ENCODE assay signal across 7 cellular contexts in the genomic region with DNA sequence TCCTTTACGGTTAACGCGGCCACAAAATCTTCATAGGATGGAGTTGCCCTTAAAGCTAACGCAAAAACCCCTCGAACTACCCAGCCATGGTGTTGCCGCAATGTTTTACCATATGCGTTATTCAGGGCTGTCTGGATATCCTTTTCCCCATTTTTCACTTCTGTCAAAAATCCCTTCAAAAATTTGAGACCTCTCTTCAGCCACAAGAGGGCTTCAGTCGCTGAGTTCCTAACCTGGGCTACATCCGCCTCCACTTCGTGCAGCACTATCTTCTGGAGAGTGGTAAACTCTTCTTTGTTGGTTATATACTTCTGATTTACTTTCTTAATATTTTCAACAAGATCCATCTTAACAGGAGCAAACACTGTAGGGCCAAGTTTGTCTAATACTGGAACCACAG. TPM values are rescaled to one million over a fixed set of nuclear protein-coding genes. Genes with fewer than 3 reads are reported as not detected.
DNase-seq lines count a peak whose midpoint lies in the region; ATAC-seq, FAIRE-seq and TF ChIP-seq lines count a peak whose summit lies in the region.
"Not testable (repeated sequence)": the region's sequence is repeated elsewhere in the genome, so short reads cannot be mapped to it uniquely, and the experiment has no call there.

No MANE protein-coding gene starts in this region.

- not testable (repeated sequence) for H3K9me1 ChIP-seq in endothelial cell of umbilical vein (replicated peaks; ENCODE audit: control insufficient read depth, extremely low read depth, insufficient read depth, low read length)

- H3K4me3 ChIP-seq in GM06990 (replicated peaks; ENCODE audit: low read depth, low read length); adrenal gland; endothelial cell of umbilical vein (replicated peaks in 1 of 3; ENCODE audit: insufficient read depth in 1 of 3, low read depth in 1 of 3, low read length in 3 of 3); pancreas: not testable (repeated sequence)

- TF ChIP-seq CTCF in GM06990 (IDR thresholded peaks at IDR 0.05; ENCODE audit: insufficient read depth, low read length, poor library complexity, severe bottlenecking) (peak; percentile 11), LNCAP (IDR thresholded peaks at IDR 0.05) (peak; percentile 43; the same call in 1 of the 2 replicates), RWPE1 (conservative IDR thresholded peaks at IDR 0.05; ENCODE audit: low read depth) (peak; percentile 16; the same call in 1 of the 2 replicates), adrenal gland (IDR thresholded peaks at IDR 0.05) (peak in 4 of 6 experiments; percentile 17 to 38 (median 32)), endothelial cell of umbilical vein (IDR thresholded peaks at IDR 0.05; ENCODE audit: extremely low read depth in 1 of 2, insufficient read depth in 1 of 2, low read depth in 1 of 2, low read length in 2 of 2) (peak; percentile 7 to 29)
- not testable (repeated sequence) for TF ChIP-seq CTCF in pancreas (IDR thresholded peaks at IDR 0.05)

- H4K20me1 ChIP-seq in endothelial cell of umbilical vein (replicated peaks; ENCODE audit: control insufficient read depth, extremely low read depth, insufficient read depth, low read length), result not testable (repeated sequence)

- not testable (repeated sequence) for H3K4me2 ChIP-seq in endothelial cell of umbilical vein (ENCODE audit: insufficient read depth, low read length)

- not testable (repeated sequence) for H3K9ac ChIP-seq in endothelial cell of umbilical vein (replicated peaks; ENCODE audit: extremely low read depth, insufficient read depth, low read length)

- not testable (repeated sequence) for BruUV-seq in endothelial cell of umbilical vein (replicated peaks; lab: Mats Ljungman, UMichigan)

- dilution Hi-C loops in endothelial cell of umbilical vein (cut with MboI; ENCODE audit: extremely low pct_ligation_motif_present, low sequenced_read_pairs), result not testable (repeated sequence)

- not testable (repeated sequence) for H3K9me3 ChIP-seq in adrenal gland (replicated peaks in 1 of 3); endothelial cell of umbilical vein (replicated peaks; ENCODE audit: control insufficient read depth, insufficient read depth, low read length); pancreas

- not testable (repeated sequence) for H3K27me3 ChIP-seq in GM06990 (replicated peaks; ENCODE audit: control insufficient read depth, insufficient read depth, low read length); adrenal gland; endothelial cell of umbilical vein (ENCODE audit: control insufficient read depth in 2 of 2, insufficient read depth in 2 of 2, low read length in 2 of 2); pancreas

- DNase-seq in GM06990 (ENCODE audit: extremely low read depth, insufficient read length); RWPE1 (ENCODE audit: low spot score); adrenal gland; endothelial cell of umbilical vein (ENCODE audit: low read depth, low spot score); left colon; pancreas: not testable (repeated sequence)

- not testable (repeated sequence) for H3K27ac ChIP-seq in RWPE1; adrenal gland; endothelial cell of umbilical vein (ENCODE audit: insufficient read depth, low read depth, low read length); pancreas

- POLR2A ChIA-PET in RWPE1 (lab: Yijun Ruan, JAX; ENCODE audit: low non-redundant PET); endothelial cell of umbilical vein (lab: Charles Lee): not testable (repeated sequence)

- not testable (repeated sequence) for H3K4me1 ChIP-seq in adrenal gland (replicated peaks in 1 of 2); endothelial cell of umbilical vein (ENCODE audit: control insufficient read depth, extremely low read depth, insufficient read depth, low read length); pancreas

- not testable (repeated sequence) for H3K79me2 ChIP-seq in endothelial cell of umbilical vein (ENCODE audit: control insufficient read depth, insufficient read depth, low read length)

- FAIRE-seq in endothelial cell of umbilical vein (lab: Jason Lieb, UNC), result peak; percentile 94
- not testable (repeated sequence) for FAIRE-seq in pancreas (lab: Jason Lieb, UNC)

- WGBS in adrenal gland, 4 donors, result 82 to 92% (median 87%) methylated on average over 10 of the region's 10 CpGs
- 91 to 92% methylated on average over 10 of the region's 10 CpGs for WGBS in pancreas, 2 donors

- not testable (repeated sequence) for TF ChIP-seq POLR2A in adrenal gland (IDR thresholded peaks at IDR 0.05); endothelial cell of umbilical vein (IDR thresholded peaks at IDR 0.05; ENCODE audit: low read depth, low read length)

- H3K36me3 ChIP-seq in GM06990 (ENCODE audit: control insufficient read depth, insufficient read depth, low read length); adrenal gland (replicated peaks in 1 of 2); endothelial cell of umbilical vein (ENCODE audit: control insufficient read depth in 2 of 2, extremely low read depth in 1 of 2, insufficient read depth in 2 of 2, low read length in 2 of 2); pancreas: not testable (repeated sequence)

- intact Hi-C loops in adrenal gland (cut with DNase I) (loop anchor here in 1 of 2 donors (10.0 kb wide), 1 partner anchor 212 kb away; no protein-coding TSS in a partner anchor), endothelial cell of umbilical vein (cut with micrococcal nuclease) (loop anchor here (1.0 to 5.0 kb wide), 2 partner anchors 96 to 369 kb away; no protein-coding TSS in a partner anchor)
- intact Hi-C loops in left colon (cut with DNase I, micrococcal nuclease); pancreas (cut with DNase I): not testable (repeated sequence)

- ATAC-seq in left colon, result peak; percentile 30
- peak in 3 of 4 donors; percentile 37 to 69 (median 50) for ATAC-seq in pancreas

- CTCF ChIA-PET in RWPE1 (lab: Yijun Ruan, JAX) (interaction anchor here (0.6 kb wide), 2 partner anchors 210 to 254 kb away, joined by 3 to 6 read pairs; no protein-coding TSS in a partner anchor), endothelial cell of umbilical vein (lab: Charles Lee) (interaction anchor here (1.1 to 4.5 kb wide), 6 partner anchors 11 to 371 kb away, joined by 3 to 108 read pairs (median 24); a partner anchor contains a TSS)

- not testable (repeated sequence) for H2AFZ ChIP-seq in endothelial cell of umbilical vein (ENCODE audit: low read depth, low read length)

RNA-seq across cellular contexts. Expression of a gene that starts 42.6 kb away (rescaled TPM):
- total RNA-seq in adrenal gland, result 10 to 100 TPM; 51.3 to 92.3 (median 67.5) TPM
- polyA plus RNA-seq in adrenal gland, result 10 to 100 TPM in 1 of 3 donors, 1 to 10 TPM in 2; 7.5 to 37.0 (median 7.5) TPM
- total RNA-seq in endothelial cell of umbilical vein, result 67.6 and 70.1 TPM in 2 replicates
- polyA plus RNA-seq in endothelial cell of umbilical vein, result 18.7 and 21.3 TPM in 2 replicates
- polyA plus RNA-seq in endothelial cell of umbilical vein (2011; cell fraction: cytosol; rRNA removed), result 22.5 and 24.0 TPM in 2 replicates
- polyA plus RNA-seq in endothelial cell of umbilical vein (2011; cell fraction: nucleus; rRNA removed), result 27.7 and 28.1 TPM in 2 replicates
- 53.7 and 65.5 TPM in 2 replicates for polyA plus RNA-seq in endothelial cell of umbilical vein (2012)
- 60.4 and 63.6 TPM in 2 replicates for polyA minus RNA-seq in endothelial cell of umbilical vein
- 16.9 TPM for polyA minus RNA-seq in endothelial cell of umbilical vein (2011; cell fraction: cytosol; rRNA and poly(A)+ RNA removed)
- polyA minus RNA-seq in endothelial cell of umbilical vein (2011; cell fraction: nucleus; rRNA and poly(A)+ RNA removed), result 60.5 and 81.8 TPM in 2 replicates
- total RNA-seq in left colon, result 10 to 100 TPM; 10.3 to 15.4 TPM
- 10 to 100 TPM; 14.4 to 34.0 (median 22.6) TPM for total RNA-seq in pancreas
- 1 to 10 TPM; 4.0 to 5.4 TPM for polyA plus RNA-seq in pancreas
